Comparison of ENCODE assay signal across 8 cellular contexts in the genomic region with DNA sequence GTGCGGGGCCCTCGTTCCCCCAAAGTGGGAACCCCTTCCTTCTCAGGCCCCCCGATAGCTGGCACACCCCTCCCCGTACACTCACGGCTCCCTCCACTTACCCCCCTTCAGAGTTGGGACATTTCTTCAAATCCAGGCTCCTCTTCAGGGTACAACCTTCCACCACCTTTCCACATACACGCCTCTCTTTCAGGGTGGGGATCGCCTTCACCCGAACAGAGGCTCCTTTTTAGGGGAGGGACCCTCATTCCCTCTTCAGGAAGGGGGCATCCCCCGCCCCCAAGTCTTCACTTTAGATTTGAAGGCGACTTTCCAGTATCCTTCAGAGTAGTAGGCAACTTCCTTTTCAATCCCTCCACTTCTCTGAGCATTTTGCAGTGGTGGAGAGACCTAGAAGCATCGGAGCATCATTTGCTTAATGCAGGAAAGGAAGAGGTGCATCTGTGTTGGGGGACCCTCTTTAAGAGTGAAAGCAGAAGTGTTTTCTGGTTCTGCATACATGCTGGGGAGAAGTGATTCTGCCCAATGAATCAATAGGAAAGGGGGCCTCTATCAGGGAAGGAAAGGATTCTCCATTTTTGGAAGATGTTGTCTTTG. TPM values are rescaled to one million over a fixed set of nuclear protein-coding genes. Genes with fewer than 3 reads are reported as not detected.
DNase-seq lines count a peak whose midpoint lies in the region; ATAC-seq and TF ChIP-seq lines count a peak whose summit lies in the region.

No MANE protein-coding gene starts in this region.

- ATAC-seq in GM18861 (IDR thresholded peaks at IDR 0.05; ENCODE audit: unreplicated experiment) (peak; percentile 22), HG03039 (IDR thresholded peaks at IDR 0.05; ENCODE audit: unreplicated experiment) (peak; percentile 29)

- DNase-seq in AG04450 (ENCODE audit: low read depth, low spot score), result no peak
- peak in 1 of 2 experiments; percentile 49 for DNase-seq in SJCRH30
- DNase-seq in fibroblast of lung (ENCODE audit: low read depth in 2 of 2), result peak in 1 of 2 donors; percentile 17
- DNase-seq in NCI-H146 treated with DMSO at 0.1 percent for 48 hours (lab: John Stamatoyannopoulos, UW; ENCODE audit: unreplicated experiment), result no peak
- no peak for DNase-seq in NCI-H1092 treated with DMSO at 0.1 percent for 48 hours (lab: John Stamatoyannopoulos, UW)

- H3K79me2 ChIP-seq in fibroblast of lung (ENCODE audit: control insufficient read depth, insufficient read depth, low read length), result peaks cover 54% of the 10 kb centered on the region

- CTCF ChIA-PET in AG04450 (lab: Charles Lee), result no interaction called here

- H3K9ac ChIP-seq in fibroblast of lung (ENCODE audit: insufficient read depth, low read length) (peak overlapping the region; percentile 95), rectal smooth muscle tissue (ENCODE audit: low read length) (peak overlapping the region; percentile 87)

- TF ChIP-seq CTCF in AG04450 (IDR thresholded peaks at IDR 0.05; ENCODE audit: low read depth, low read length) (no peak), fibroblast of lung (conservative IDR thresholded peaks at IDR 0.05 in 1 of 2, IDR thresholded peaks at IDR 0.05 in 1 of 2; ENCODE audit: low read depth in 1 of 2, low read length in 2 of 2) (no peak)

- H3K4me2 ChIP-seq in fibroblast of lung (ENCODE audit: extremely low read depth, insufficient read depth, low read length), result peak overlapping the region; percentile 80

- no peaks in the 10 kb centered on the region for H4K20me1 ChIP-seq in fibroblast of lung (ENCODE audit: control insufficient read depth, extremely low read depth, insufficient read depth, low read length)

- H3K4me3 ChIP-seq in AG04450 (ENCODE audit: low read depth, low read length), result peak overlapping the region; percentile 91
- peak overlapping the region; percentile 100 for H3K4me3 ChIP-seq in SJCRH30
- peak overlapping the region; percentile 71 to 93 (median 90) for H3K4me3 ChIP-seq in fibroblast of lung (replicated peaks in 1 of 4; ENCODE audit: control extremely low read depth in 1 of 4, insufficient read depth in 1 of 4, low read depth in 3 of 4, low read length in 4 of 4)
- peak overlapping the region; percentile 98 for H3K4me3 ChIP-seq in rectal smooth muscle tissue (ENCODE audit: low read length)

- peaks cover 5% of the 10 kb centered on the region; the same call in 1 of the 2 replicates for H3K9me3 ChIP-seq in AG04450 (ENCODE audit: control insufficient read depth, insufficient read depth, low read length)
- H3K9me3 ChIP-seq in SJCRH30 (replicated peaks), result no peaks in the 10 kb centered on the region
- no peaks in the 10 kb centered on the region for H3K9me3 ChIP-seq in fibroblast of lung (ENCODE audit: control insufficient read depth, insufficient read depth, low read depth, low read length)

- H3K27ac ChIP-seq in AG04450 (ENCODE audit: low read depth, low read length) (peak overlapping the region; percentile 66), SJCRH30 (peak overlapping the region; percentile 83), fibroblast of lung (ENCODE audit: insufficient read depth, low read length) (peak overlapping the region; percentile 94), rectal smooth muscle tissue (ENCODE audit: low read depth, low read length) (peak overlapping the region; percentile 83)

- H2AFZ ChIP-seq in fibroblast of lung (ENCODE audit: low read length), result peak overlapping the region; percentile 61

- POLR2A ChIA-PET in AG04450 (lab: Yijun Ruan, JAX), result no interaction called here

- H3K27me3 ChIP-seq in AG04450 (ENCODE audit: control insufficient read depth, insufficient read depth, low read length) (no peaks in the 10 kb centered on the region), SJCRH30 (no peaks in the 10 kb centered on the region), fibroblast of lung (ENCODE audit: control insufficient read depth, insufficient read depth, low read length) (no peaks in the 10 kb centered on the region), rectal smooth muscle tissue (ENCODE audit: control insufficient read depth, insufficient read depth, low read length) (no peaks in the 10 kb centered on the region)

- H3K36me3 ChIP-seq in SJCRH30 (peaks cover 2% of the 10 kb centered on the region), fibroblast of lung (ENCODE audit: control insufficient read depth, insufficient read depth, low read length) (no peaks in the 10 kb centered on the region), rectal smooth muscle tissue (ENCODE audit: control insufficient read depth, insufficient read depth, low read length) (no peaks in the 10 kb centered on the region)

- H3K4me1 ChIP-seq in SJCRH30 (peaks cover 27% of the 10 kb centered on the region), fibroblast of lung (ENCODE audit: control insufficient read depth, extremely low read depth, insufficient read depth, low read length) (peaks cover 7% of the 10 kb centered on the region), rectal smooth muscle tissue (ENCODE audit: control insufficient read depth, insufficient read depth, low read length) (peaks cover 14% of the 10 kb centered on the region)

RNA-seq across cellular contexts. Expression of a gene that starts 0.8 kb away (rescaled TPM):
- polyA plus RNA-seq in AG04450 (2011; rRNA removed), result 60.2 and 81.0 TPM in 2 replicates
- polyA minus RNA-seq in AG04450 (2011; rRNA and poly(A)+ RNA removed), result 68.3 and 89.5 TPM in 2 replicates
- total RNA-seq in SJCRH30 (2014; rRNA removed; shearing (Covaris generic)), result 117 and 128 TPM in 2 replicates
- 30.8 and 49.5 TPM in 2 replicates for total RNA-seq in fibroblast of lung
- 62.7 and 65.4 TPM in 2 replicates for polyA plus RNA-seq in fibroblast of lung
- 32.0 and 34.4 TPM in 2 replicates for polyA plus RNA-seq in fibroblast of lung (2012)
- 26.4 and 35.9 TPM in 2 replicates for polyA minus RNA-seq in fibroblast of lung (ENCODE audit: low replicate concordance)
